Comparison of ENCODE assay signal across 7 cellular contexts in genomic region chr17:7050583-7050982, GRCh38. TPM values are rescaled to one million over a fixed set of nuclear protein-coding genes. Genes with fewer than 3 reads are reported as not detected.
"Had no signal": no experiment of that assay in that cellular context is flagged by ENCODE, and none has a peak within 500 bp of the region (broad histone marks: within the 10 kb centered on the region; RNA-seq: fewer than 3 reads in every experiment).

No MANE protein-coding gene starts in this region.

RNA-seq across cellular contexts. Expression of gene SLC16A11, which starts 6.7 kb away (rescaled TPM):
- total RNA-seq: OCI-LY7, PC-9, RPMI7951, SJCRH30, SJSA1, SK-MEL-5 had no signal

RNA-seq across cellular contexts. Expression of gene SLC16A13, which starts 14.8 kb away (rescaled TPM):
- total RNA-seq: SJSA1 had no signal

RNA-seq across cellular contexts. Expression of gene BCL6B, which starts 27.7 kb away (rescaled TPM):
- total RNA-seq: OCI-LY7, RPMI7951, SJSA1, SK-MEL-5 had no signal

RNA-seq across cellular contexts. Expression of gene CLEC10A, which starts 29.5 kb away (rescaled TPM):
- total RNA-seq: OCI-LY7, PC-9, RPMI7951, SJCRH30, SJSA1, SK-MEL-5 had no signal
- polyA plus RNA-seq: SK-N-SH had no signal
